9 cellular contexts compared by ENCODE assay signal in genomic region chr19:23190341-23190740, GRCh38.
"Had no signal": no experiment of that assay in that cellular context is flagged by ENCODE, and none has a peak within 500 bp of the region (broad histone marks: within the 10 kb centered on the region; RNA-seq: fewer than 3 reads in every experiment).

No MANE protein-coding gene starts in this region.

- H3K4me1 ChIP-seq: HAP-1 had no signal

- H3K4me3 ChIP-seq: HAP-1, K562 had no signal

- H3K27ac ChIP-seq: HL-60, KMS-11 had no signal

- H3K36me3 ChIP-seq: HAP-1 had no signal

- H3K4me2 ChIP-seq: KMS-11 had no signal

- DNase-seq: H7, HFFc6, IMR-90 had no signal

- H3K9me3 ChIP-seq: HAP-1 had no signal

- FAIRE-seq: H1, K562 had no signal

- H3K9ac ChIP-seq: KMS-11 had no signal

- ATAC-seq: HCT116, K562 had no signal
